ENCODE assay signal across 8 cellular contexts in genomic region chr4:77074961-77075855, GRCh38. TPM values are rescaled to one million over a fixed set of nuclear protein-coding genes. Genes with fewer than 3 reads are reported as not detected.
DNase-seq lines count a peak whose midpoint lies in the region; ATAC-seq and TF ChIP-seq lines count a peak whose summit lies in the region.

No MANE protein-coding gene starts in this region.

- H3K23ac ChIP-seq in trophoblast cell (ENCODE audit: low read length), result no peak overlapping the region

- peak overlapping the region; percentile 88 for H4K8ac ChIP-seq in trophoblast cell (ENCODE audit: low read depth, low read length)

- H3K27ac ChIP-seq in trophoblast cell (ENCODE audit: low read depth, low read length), result peak overlapping the region; percentile 96
- peak overlapping the region; percentile 96 to 100 for H3K27ac ChIP-seq in tibial artery

- in situ Hi-C loops in SK-MEL-5 (cut with HindIII; ENCODE audit: low pct_unique_long_range_greater_than_20kb, low sequenced_read_pairs), result no loop called here

- H2BK12ac ChIP-seq in trophoblast cell (ENCODE audit: low read length), result peak overlapping the region; percentile 53

- H3K27me3 ChIP-seq in trophoblast cell (ENCODE audit: insufficient read depth, low read length) (no peaks in the 10 kb centered on the region), tibial artery (no peaks in the 10 kb centered on the region)

- peak overlapping the region; percentile 79 for H2AK5ac ChIP-seq in trophoblast cell (ENCODE audit: low read length)

- intact Hi-C loops in Right ventricle myocardium inferior (cut with DNase I), result no loop called here
- intact Hi-C loops in tibial artery (cut with DNase I; ENCODE audit: low total_unique reads), result loop anchor here (5.0 to 10.0 kb wide), 2 partner anchors 82 to 320 kb away; partner anchors contain the start of gene CCNG2

- peak; percentile 63 for ATAC-seq in HG03432 (IDR thresholded peaks at IDR 0.05; ENCODE audit: unreplicated experiment)
- peak; percentile 80 for ATAC-seq in Right ventricle myocardium inferior

- peak overlapping the region; percentile 88 for H4K91ac ChIP-seq in trophoblast cell (ENCODE audit: low read depth, low read length)

- peak overlapping the region; percentile 38 for H2AFZ ChIP-seq in trophoblast cell (ENCODE audit: insufficient read depth, low read length, poor library complexity)

- DNase-seq in AG09319 (ENCODE audit: extremely low read depth, low read depth), result peak; percentile 29
- DNase-seq in GM19238 (ENCODE audit: insufficient read length, low spot score), result peak; percentile 62
- peak; percentile 44 for DNase-seq in SK-MEL-5 (ENCODE audit: low read depth, low spot score)
- DNase-seq in activated naive CD4-positive, alpha-beta T cell treated with Interleukin-2 at 50 U/mL for 16 hours, result peak; percentile 80
- DNase-seq in Right ventricle myocardium inferior (ENCODE audit: missing footprints), result peak; percentile 93
- DNase-seq in trophoblast cell, result peak; percentile 62 to 73
- DNase-seq in tibial artery, result peak; percentile 80 to 88

- H3K4me3 ChIP-seq in trophoblast cell (ENCODE audit: low read depth, low read length) (peak overlapping the region; percentile 81), tibial artery (peak overlapping the region; percentile 77 to 100)

- WGBS in trophoblast cell (ENCODE audit: extremely low coverage, insufficient coverage, insufficient read length), result no CpG with 5 or more reads among the region's 90 CpGs

- H3K18ac ChIP-seq in trophoblast cell (ENCODE audit: low read length), result peak overlapping the region; percentile 89

- peak overlapping the region; percentile 91 for H2BK5ac ChIP-seq in trophoblast cell (ENCODE audit: low read depth, low read length, poor library complexity)

- peak overlapping the region; percentile 81 for H3K9ac ChIP-seq in trophoblast cell (ENCODE audit: low read length)

- TF ChIP-seq CTCF in AG09319 (IDR thresholded peaks at IDR 0.05; ENCODE audit: low read depth, low read length) (no peak), tibial artery (IDR thresholded peaks at IDR 0.05) (no peak)

- H3K14ac ChIP-seq in trophoblast cell (ENCODE audit: low read length), result peak overlapping the region; percentile 93

- peaks cover 14% of the 10 kb centered on the region for H3K79me2 ChIP-seq in trophoblast cell (ENCODE audit: control insufficient read depth, insufficient read depth, low read length, poor library complexity)

- H3K79me1 ChIP-seq in trophoblast cell (ENCODE audit: low read length), result peaks cover 13% of the 10 kb centered on the region

- peak overlapping the region; percentile 69 for H3K4me2 ChIP-seq in trophoblast cell (ENCODE audit: low read length)

- no peaks in the 10 kb centered on the region for H3K9me3 ChIP-seq in trophoblast cell (ENCODE audit: insufficient read depth, low read depth, low read length)
- no peaks in the 10 kb centered on the region for H3K9me3 ChIP-seq in tibial artery

- H2BK120ac ChIP-seq in trophoblast cell (ENCODE audit: insufficient read depth, low read length, poor library complexity), result peak overlapping the region; percentile 81

- peak overlapping the region; percentile 88 for H4K12ac ChIP-seq in trophoblast cell (ENCODE audit: low read depth, low read length)

- H3K4me1 ChIP-seq in trophoblast cell (ENCODE audit: control insufficient read depth in 1 of 2, insufficient read depth in 2 of 2, low read length in 2 of 2) (peaks cover 0 to 2% of the 10 kb centered on the region in 2 experiments), tibial artery (peaks cover 0 to 47% (median 12%) of the 10 kb centered on the region in 4 donors)

- H3K36me3 ChIP-seq in trophoblast cell (ENCODE audit: control insufficient read depth in 1 of 2, insufficient read depth in 2 of 2, low read length in 2 of 2) (no peaks in the 10 kb centered on the region), tibial artery (no peaks in the 10 kb centered on the region)

- H3K4ac ChIP-seq in trophoblast cell (ENCODE audit: low read depth, low read length), result peak overlapping the region; percentile 100

RNA-seq across cellular contexts. Expression of gene CCNI, which starts 0.6 kb away (rescaled TPM):
- total RNA-seq in SK-MEL-5 (2014; rRNA removed; shearing (Covaris generic)), result 105 and 112 TPM in 2 replicates
- polyA plus RNA-seq in SK-MEL-5 (2015; cell fraction: cytosol; rRNA removed), result 106 and 136 TPM in 2 replicates
- 34.5 and 51.1 TPM in 2 replicates for polyA plus RNA-seq in SK-MEL-5 (2015; cell fraction: nucleus; rRNA removed)
- 251 TPM for total RNA-seq in Right ventricle myocardium inferior
- 223 and 238 TPM in 2 replicates for polyA plus RNA-seq in trophoblast cell (2013)

Comparison
In these comparisons a context has a peak if more than half of its experiments do, and no peak if none do; other contexts are left out.
1. Peak in every context shown above with its lines: DNase-seq, ATAC-seq, H3K4me3 ChIP-seq and H3K27ac ChIP-seq.
2. DNase-seq: peak in every context shown above with its lines; median percentile 93 in Right ventricle myocardium inferior; 84 in tibial artery; 80 in activated naive CD4-positive, alpha-beta T cell treated with Interleukin-2 at 50 U/mL for 16 hours; 68 in trophoblast cell; 62 in GM19238; 44 in SK-MEL-5; 29 in AG09319.